1 cellular context compared by ENCODE assay signal in the genomic region with DNA sequence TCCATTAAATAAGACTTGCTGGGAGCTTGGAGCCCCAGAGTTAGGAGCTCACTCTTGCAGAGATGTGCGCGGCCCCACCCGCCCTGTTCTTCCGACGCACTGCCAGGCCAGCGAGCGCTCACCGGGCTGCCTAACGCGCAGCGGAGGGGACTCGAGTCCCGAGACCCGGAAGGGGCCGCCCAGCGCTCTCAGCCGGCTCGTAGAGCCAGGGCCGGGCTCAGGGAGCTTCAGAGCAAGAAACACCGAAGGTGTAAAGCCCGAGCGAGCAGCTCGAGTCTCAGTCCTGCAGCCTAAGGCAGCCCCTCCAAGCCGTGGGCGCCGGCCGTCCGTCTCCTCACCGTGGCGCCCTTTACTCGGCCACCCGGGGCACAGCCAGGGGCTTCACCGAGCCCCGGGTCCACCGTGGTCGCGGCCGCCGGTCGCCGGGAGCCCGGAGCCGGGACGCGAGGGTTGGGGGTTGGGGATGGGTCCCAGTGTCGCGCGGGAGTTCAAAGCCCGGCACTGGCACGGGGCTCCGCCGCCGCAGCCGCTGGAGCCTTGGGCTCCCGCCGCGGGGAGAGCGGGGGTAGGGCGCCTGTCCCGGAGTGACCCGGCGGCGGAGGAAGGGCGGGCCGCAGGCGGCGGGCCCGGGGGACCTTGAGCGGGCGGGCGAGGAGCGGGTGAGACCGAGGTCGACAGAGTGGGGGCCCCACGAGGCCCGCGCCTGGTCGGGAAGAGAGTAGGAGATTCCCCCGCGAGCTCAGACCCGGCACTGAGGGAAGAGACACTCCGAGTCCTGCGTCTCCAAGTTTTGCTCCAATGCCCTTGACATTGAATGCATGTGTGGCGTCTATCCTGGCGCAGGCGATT.
TF ChIP-seq lines count a peak whose summit lies in the region.

No MANE protein-coding gene starts in this region.

TF ChIP-seq in K562, 482 proteins besides CTCF, POLR2A, EP300 and RAD21 (continued from another document and continues in another):
- TF ChIP-seq, protein P1, sequence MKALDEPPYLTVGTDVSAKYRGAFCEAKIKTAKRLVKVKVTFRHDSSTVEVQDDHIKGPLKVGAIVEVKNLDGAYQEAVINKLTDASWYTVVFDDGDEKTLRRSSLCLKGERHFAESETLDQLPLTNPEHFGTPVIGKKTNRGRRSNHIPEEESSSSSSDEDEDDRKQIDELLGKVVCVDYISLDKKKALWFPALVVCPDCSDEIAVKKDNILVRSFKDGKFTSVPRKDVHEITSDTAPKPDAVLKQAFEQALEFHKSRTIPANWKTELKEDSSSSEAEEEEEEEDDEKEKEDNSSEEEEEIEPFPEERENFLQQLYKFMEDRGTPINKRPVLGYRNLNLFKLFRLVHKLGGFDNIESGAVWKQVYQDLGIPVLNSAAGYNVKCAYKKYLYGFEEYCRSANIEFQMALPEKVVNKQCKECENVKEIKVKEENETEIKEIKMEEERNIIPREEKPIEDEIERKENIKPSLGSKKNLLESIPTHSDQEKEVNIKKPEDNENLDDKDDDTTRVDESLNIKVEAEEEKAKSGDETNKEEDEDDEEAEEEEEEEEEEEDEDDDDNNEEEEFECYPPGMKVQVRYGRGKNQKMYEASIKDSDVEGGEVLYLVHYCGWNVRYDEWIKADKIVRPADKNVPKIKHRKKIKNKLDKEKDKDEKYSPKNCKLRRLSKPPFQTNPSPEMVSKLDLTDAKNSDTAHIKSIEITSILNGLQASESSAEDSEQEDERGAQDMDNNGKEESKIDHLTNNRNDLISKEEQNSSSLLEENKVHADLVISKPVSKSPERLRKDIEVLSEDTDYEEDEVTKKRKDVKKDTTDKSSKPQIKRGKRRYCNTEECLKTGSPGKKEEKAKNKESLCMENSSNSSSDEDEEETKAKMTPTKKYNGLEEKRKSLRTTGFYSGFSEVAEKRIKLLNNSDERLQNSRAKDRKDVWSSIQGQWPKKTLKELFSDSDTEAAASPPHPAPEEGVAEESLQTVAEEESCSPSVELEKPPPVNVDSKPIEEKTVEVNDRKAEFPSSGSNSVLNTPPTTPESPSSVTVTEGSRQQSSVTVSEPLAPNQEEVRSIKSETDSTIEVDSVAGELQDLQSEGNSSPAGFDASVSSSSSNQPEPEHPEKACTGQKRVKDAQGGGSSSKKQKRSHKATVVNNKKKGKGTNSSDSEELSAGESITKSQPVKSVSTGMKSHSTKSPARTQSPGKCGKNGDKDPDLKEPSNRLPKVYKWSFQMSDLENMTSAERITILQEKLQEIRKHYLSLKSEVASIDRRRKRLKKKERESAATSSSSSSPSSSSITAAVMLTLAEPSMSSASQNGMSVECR (CRISPR knock-in tag; IDR thresholded peaks at IDR 0.05): peak; percentile 33; the same call in 1 of the 2 replicates
- 0 out of 4 replicates have a peak, but pooled peaks of 1 of the 2 experiments have one; percentile 42 for TF ChIP-seq ZNF639 (CRISPR knock-in tag; conservative IDR thresholded peaks at IDR 0.05 in 1 of 2, IDR thresholded peaks at IDR 0.05 in 1 of 2)
- peak; percentile 96 for TF ChIP-seq KAT7 (CRISPR knock-in tag; IDR thresholded peaks at IDR 0.05; ENCODE audit: borderline replicate concordance)
- TF ChIP-seq NRF1 (conservative IDR thresholded peaks at IDR 0.05 in 1 of 2, IDR thresholded peaks at IDR 0.05 in 1 of 2): peak; percentile 73 to 79
- TF ChIP-seq RBM25 (IDR thresholded peaks at IDR 0.05; ENCODE audit: low read depth, low read length, severe bottlenecking): peak; percentile 15
- peak; percentile 72 for TF ChIP-seq RB1 (IDR thresholded peaks at IDR 0.05; ENCODE audit: low read depth)
- TF ChIP-seq TAF1 (IDR thresholded peaks at IDR 0.05; ENCODE audit: control insufficient read depth, extremely low read depth, insufficient read depth, low read length, severe bottlenecking): peak; percentile 36
- TF ChIP-seq CXXC5 (CRISPR knock-in tag; IDR thresholded peaks at IDR 0.05): peak; percentile 75
- TF ChIP-seq ARID3A (IDR thresholded peaks at IDR 0.05; ENCODE audit: borderline replicate concordance, low read depth, low read length): no peak
- TF ChIP-seq AFF4 (CRISPR knock-in tag; IDR thresholded peaks at IDR 0.05): peak; percentile 91; the same call in 1 of the 2 replicates
- peak; percentile 30; the same call in 1 of the 2 replicates for TF ChIP-seq ATF7 (IDR thresholded peaks at IDR 0.05)
- peak; percentile 71; the same call in 1 of the 2 replicates for TF ChIP-seq MTA3 (IDR thresholded peaks at IDR 0.05; ENCODE audit: borderline replicate concordance)
- TF ChIP-seq TEAD1 (CRISPR knock-in tag; IDR thresholded peaks at IDR 0.05): peak in 1 of 2 experiments; percentile 12; a peak in 1 of 4 replicates
- TF ChIP-seq ARID3B (CRISPR knock-in tag; IDR thresholded peaks at IDR 0.05; ENCODE audit: borderline replicate concordance): 0 out of 2 replicates have a peak, but pooled peaks have one; percentile 34
- no peak for TF ChIP-seq TBL1XR1 (IDR thresholded peaks at IDR 0.05; ENCODE audit: low read length in 2 of 2)
- no peak for TF ChIP-seq ZNF644 (tag; IDR thresholded peaks at IDR 0.05; ENCODE audit: low read depth)
- peak; percentile 77; the same call in 1 of the 2 replicates for TF ChIP-seq TARDBP (IDR thresholded peaks at IDR 0.05)
- peak; percentile 70 for TF ChIP-seq CHD1 (IDR thresholded peaks at IDR 0.05; ENCODE audit: low read length)
- peak; percentile 68 for TF ChIP-seq NCOR1 (IDR thresholded peaks at IDR 0.05)
- peak; percentile 83 for TF ChIP-seq ELF1 (tag; IDR thresholded peaks at IDR 0.05)
- TF ChIP-seq ELK3 (CRISPR knock-in tag; IDR thresholded peaks at IDR 0.05): no peak
- TF ChIP-seq GATAD2B (IDR thresholded peaks at IDR 0.05; ENCODE audit: borderline replicate concordance): peak; percentile 84
- no peak for TF ChIP-seq SAFB (IDR thresholded peaks at IDR 0.05; ENCODE audit: borderline replicate concordance, low read depth, low read length)
- peak; percentile 68; the same call in 1 of the 2 replicates for TF ChIP-seq TGIF2 (CRISPR knock-in tag; IDR thresholded peaks at IDR 0.05)
- TF ChIP-seq, protein P2, sequence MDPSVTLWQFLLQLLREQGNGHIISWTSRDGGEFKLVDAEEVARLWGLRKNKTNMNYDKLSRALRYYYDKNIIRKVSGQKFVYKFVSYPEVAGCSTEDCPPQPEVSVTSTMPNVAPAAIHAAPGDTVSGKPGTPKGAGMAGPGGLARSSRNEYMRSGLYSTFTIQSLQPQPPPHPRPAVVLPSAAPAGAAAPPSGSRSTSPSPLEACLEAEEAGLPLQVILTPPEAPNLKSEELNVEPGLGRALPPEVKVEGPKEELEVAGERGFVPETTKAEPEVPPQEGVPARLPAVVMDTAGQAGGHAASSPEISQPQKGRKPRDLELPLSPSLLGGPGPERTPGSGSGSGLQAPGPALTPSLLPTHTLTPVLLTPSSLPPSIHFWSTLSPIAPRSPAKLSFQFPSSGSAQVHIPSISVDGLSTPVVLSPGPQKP (CRISPR knock-in tag; IDR thresholded peaks at IDR 0.05): no peak
- peak; percentile 66 for TF ChIP-seq BRD4 (IDR thresholded peaks at IDR 0.05)
- TF ChIP-seq, protein P3, sequence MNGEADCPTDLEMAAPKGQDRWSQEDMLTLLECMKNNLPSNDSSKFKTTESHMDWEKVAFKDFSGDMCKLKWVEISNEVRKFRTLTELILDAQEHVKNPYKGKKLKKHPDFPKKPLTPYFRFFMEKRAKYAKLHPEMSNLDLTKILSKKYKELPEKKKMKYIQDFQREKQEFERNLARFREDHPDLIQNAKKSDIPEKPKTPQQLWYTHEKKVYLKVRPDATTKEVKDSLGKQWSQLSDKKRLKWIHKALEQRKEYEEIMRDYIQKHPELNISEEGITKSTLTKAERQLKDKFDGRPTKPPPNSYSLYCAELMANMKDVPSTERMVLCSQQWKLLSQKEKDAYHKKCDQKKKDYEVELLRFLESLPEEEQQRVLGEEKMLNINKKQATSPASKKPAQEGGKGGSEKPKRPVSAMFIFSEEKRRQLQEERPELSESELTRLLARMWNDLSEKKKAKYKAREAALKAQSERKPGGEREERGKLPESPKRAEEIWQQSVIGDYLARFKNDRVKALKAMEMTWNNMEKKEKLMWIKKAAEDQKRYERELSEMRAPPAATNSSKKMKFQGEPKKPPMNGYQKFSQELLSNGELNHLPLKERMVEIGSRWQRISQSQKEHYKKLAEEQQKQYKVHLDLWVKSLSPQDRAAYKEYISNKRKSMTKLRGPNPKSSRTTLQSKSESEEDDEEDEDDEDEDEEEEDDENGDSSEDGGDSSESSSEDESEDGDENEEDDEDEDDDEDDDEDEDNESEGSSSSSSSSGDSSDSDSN (IDR thresholded peaks at IDR 0.05; ENCODE audit: borderline replicate concordance in 1 of 2, low read depth in 2 of 2, low read length in 2 of 2): peak; percentile 77 to 85; a peak in 2 of 4 replicates
- peak; percentile 70; the same call in 1 of the 2 replicates for TF ChIP-seq ETS1 (conservative IDR thresholded peaks at IDR 0.05; ENCODE audit: control insufficient read depth, low read depth, low read length)
- no peak for TF ChIP-seq NR2C2 (CRISPR knock-in tag; IDR thresholded peaks at IDR 0.05)
- TF ChIP-seq NR2C2 (tag; IDR thresholded peaks at IDR 0.05): peak; percentile 62; the same call in 1 of the 2 replicates
- peak; percentile 53 for TF ChIP-seq SOX6 (IDR thresholded peaks at IDR 0.05)
- peak; percentile 92; the same call in 1 of the 2 replicates for TF ChIP-seq ZBTB7A (IDR thresholded peaks at IDR 0.05; ENCODE audit: borderline replicate concordance, control insufficient read depth, low read depth, low read length)
- peak; percentile 70 to 83; a peak in 2 of 4 replicates for TF ChIP-seq NONO (IDR thresholded peaks at IDR 0.05; ENCODE audit: low read depth in 2 of 2, low read length in 1 of 2)
- TF ChIP-seq RBM22 (IDR thresholded peaks at IDR 0.05; ENCODE audit: low read depth, low read length, poor library complexity, severe bottlenecking): peak; percentile 59
